In the genomic region with DNA sequence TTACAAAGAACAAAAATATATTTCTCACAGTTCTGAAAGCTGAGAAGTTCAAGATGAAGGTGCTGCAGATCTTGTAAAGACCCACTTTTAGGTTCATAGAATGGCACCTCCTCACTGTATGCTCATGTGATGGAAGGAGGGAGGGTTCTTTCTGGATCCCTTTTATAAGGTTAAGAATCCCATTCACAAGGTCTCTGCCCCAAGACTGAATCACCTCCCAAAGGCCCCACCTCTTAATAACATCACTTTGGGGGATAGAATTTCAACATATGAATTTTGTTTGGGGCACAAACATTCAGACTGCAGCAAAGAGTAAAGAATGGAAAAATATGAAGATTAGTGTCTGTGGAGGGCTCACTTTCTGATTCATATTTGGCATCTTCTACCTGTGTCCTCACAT, we compare ENCODE assay signal across 1 cellular context.
TF ChIP-seq lines count a peak whose summit lies in the region.

No MANE protein-coding gene starts in this region.

TF ChIP-seq in WTC11, 78 proteins besides CTCF, POLR2A, EP300 and RAD21 (continued from another document):
- TF ChIP-seq, protein P1, sequence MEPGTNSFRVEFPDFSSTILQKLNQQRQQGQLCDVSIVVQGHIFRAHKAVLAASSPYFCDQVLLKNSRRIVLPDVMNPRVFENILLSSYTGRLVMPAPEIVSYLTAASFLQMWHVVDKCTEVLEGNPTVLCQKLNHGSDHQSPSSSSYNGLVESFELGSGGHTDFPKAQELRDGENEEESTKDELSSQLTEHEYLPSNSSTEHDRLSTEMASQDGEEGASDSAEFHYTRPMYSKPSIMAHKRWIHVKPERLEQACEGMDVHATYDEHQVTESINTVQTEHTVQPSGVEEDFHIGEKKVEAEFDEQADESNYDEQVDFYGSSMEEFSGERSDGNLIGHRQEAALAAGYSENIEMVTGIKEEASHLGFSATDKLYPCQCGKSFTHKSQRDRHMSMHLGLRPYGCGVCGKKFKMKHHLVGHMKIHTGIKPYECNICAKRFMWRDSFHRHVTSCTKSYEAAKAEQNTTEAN (CRISPR knock-in tag; IDR thresholded peaks at IDR 0.05): no peak
- no peak for TF ChIP-seq SMAD3 (CRISPR knock-in tag; IDR thresholded peaks at IDR 0.05; ENCODE audit: borderline replicate concordance)
- TF ChIP-seq MYBL2 (CRISPR knock-in tag; IDR thresholded peaks at IDR 0.05): no peak
- TF ChIP-seq ESRRA (CRISPR knock-in tag; IDR thresholded peaks at IDR 0.05; ENCODE audit: borderline replicate concordance): no peak
- TF ChIP-seq PRRX2 (CRISPR knock-in tag; IDR thresholded peaks at IDR 0.05): no peak
- TF ChIP-seq, protein P2, sequence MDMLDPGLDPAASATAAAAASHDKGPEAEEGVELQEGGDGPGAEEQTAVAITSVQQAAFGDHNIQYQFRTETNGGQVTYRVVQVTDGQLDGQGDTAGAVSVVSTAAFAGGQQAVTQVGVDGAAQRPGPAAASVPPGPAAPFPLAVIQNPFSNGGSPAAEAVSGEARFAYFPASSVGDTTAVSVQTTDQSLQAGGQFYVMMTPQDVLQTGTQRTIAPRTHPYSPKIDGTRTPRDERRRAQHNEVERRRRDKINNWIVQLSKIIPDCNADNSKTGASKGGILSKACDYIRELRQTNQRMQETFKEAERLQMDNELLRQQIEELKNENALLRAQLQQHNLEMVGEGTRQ (CRISPR knock-in tag; IDR thresholded peaks at IDR 0.05): no peak
- TF ChIP-seq GRHL2 (CRISPR knock-in tag; IDR thresholded peaks at IDR 0.05; ENCODE audit: insufficient replicate concordance, severe bottlenecking): no peak
- TF ChIP-seq, protein P3, sequence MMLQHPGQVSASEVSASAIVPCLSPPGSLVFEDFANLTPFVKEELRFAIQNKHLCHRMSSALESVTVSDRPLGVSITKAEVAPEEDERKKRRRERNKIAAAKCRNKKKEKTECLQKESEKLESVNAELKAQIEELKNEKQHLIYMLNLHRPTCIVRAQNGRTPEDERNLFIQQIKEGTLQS (CRISPR knock-in tag; conservative IDR thresholded peaks at IDR 0.05): no peak
- TF ChIP-seq, protein P4, sequence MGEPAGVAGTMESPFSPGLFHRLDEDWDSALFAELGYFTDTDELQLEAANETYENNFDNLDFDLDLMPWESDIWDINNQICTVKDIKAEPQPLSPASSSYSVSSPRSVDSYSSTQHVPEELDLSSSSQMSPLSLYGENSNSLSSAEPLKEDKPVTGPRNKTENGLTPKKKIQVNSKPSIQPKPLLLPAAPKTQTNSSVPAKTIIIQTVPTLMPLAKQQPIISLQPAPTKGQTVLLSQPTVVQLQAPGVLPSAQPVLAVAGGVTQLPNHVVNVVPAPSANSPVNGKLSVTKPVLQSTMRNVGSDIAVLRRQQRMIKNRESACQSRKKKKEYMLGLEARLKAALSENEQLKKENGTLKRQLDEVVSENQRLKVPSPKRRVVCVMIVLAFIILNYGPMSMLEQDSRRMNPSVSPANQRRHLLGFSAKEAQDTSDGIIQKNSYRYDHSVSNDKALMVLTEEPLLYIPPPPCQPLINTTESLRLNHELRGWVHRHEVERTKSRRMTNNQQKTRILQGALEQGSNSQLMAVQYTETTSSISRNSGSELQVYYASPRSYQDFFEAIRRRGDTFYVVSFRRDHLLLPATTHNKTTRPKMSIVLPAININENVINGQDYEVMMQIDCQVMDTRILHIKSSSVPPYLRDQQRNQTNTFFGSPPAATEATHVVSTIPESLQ (CRISPR knock-in tag; IDR thresholded peaks at IDR 0.05): no peak
- TF ChIP-seq, protein P5, sequence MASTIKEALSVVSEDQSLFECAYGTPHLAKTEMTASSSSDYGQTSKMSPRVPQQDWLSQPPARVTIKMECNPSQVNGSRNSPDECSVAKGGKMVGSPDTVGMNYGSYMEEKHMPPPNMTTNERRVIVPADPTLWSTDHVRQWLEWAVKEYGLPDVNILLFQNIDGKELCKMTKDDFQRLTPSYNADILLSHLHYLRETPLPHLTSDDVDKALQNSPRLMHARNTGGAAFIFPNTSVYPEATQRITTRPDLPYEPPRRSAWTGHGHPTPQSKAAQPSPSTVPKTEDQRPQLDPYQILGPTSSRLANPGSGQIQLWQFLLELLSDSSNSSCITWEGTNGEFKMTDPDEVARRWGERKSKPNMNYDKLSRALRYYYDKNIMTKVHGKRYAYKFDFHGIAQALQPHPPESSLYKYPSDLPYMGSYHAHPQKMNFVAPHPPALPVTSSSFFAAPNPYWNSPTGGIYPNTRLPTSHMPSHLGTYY (CRISPR knock-in tag; IDR thresholded peaks at IDR 0.05): no peak
- TF ChIP-seq IRF2 (CRISPR knock-in tag; IDR thresholded peaks at IDR 0.05; ENCODE audit: borderline replicate concordance, low read depth): no peak
- no peak for TF ChIP-seq RELA (CRISPR knock-in tag; IDR thresholded peaks at IDR 0.05; ENCODE audit: borderline replicate concordance)
- no peak for TF ChIP-seq ZNF671 (CRISPR knock-in tag; IDR thresholded peaks at IDR 0.05)
- no peak for TF ChIP-seq SMAD4 (CRISPR knock-in tag; IDR thresholded peaks at IDR 0.05)
